ENCODE assay signal across 1 cellular context in the genomic region with DNA sequence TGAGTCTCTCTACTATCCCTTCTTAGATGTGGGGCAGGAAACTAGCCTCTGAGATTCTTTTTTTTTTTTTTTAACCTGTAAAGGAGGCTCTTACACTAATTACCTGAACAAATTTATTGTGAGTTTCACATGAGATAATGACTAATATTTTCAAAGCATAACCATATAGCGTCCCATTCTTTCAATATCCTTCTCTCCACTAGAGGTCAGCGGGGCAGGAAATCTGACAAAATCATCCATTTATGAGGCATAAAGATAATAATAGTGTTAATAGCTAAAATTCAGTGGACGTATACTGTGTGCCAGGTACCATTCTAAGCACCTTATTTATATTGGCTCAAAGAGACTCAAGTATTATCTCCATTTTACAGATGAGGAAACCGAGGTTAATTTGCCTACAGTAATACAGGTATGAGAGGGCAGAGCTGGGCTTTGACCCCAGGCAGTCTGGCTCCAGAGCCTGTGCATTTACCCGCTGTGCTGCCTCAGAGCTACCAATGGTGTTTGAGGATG.
TF ChIP-seq lines count a peak whose summit lies in the region.

No MANE protein-coding gene starts in this region.

TF ChIP-seq in GM12878, 131 proteins besides CTCF, POLR2A, EP300 and RAD21:
- TF ChIP-seq SMARCA5 (IDR thresholded peaks at IDR 0.05), result no peak
- TF ChIP-seq, protein P1, sequence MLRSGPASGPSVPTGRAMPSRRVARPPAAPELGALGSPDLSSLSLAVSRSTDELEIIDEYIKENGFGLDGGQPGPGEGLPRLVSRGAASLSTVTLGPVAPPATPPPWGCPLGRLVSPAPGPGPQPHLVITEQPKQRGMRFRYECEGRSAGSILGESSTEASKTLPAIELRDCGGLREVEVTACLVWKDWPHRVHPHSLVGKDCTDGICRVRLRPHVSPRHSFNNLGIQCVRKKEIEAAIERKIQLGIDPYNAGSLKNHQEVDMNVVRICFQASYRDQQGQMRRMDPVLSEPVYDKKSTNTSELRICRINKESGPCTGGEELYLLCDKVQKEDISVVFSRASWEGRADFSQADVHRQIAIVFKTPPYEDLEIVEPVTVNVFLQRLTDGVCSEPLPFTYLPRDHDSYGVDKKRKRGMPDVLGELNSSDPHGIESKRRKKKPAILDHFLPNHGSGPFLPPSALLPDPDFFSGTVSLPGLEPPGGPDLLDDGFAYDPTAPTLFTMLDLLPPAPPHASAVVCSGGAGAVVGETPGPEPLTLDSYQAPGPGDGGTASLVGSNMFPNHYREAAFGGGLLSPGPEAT (IDR thresholded peaks at IDR 0.05; ENCODE audit: low read depth), result no peak
- no peak for TF ChIP-seq ETV6 (conservative IDR thresholded peaks at IDR 0.05 in 1 of 2, IDR thresholded peaks at IDR 0.05 in 1 of 2; ENCODE audit: borderline replicate concordance in 1 of 2, low read depth in 1 of 2)
- no peak for TF ChIP-seq POLR2AphosphoS2 (IDR thresholded peaks at IDR 0.05; ENCODE audit: low read depth, low read length)
- TF ChIP-seq, protein P2, sequence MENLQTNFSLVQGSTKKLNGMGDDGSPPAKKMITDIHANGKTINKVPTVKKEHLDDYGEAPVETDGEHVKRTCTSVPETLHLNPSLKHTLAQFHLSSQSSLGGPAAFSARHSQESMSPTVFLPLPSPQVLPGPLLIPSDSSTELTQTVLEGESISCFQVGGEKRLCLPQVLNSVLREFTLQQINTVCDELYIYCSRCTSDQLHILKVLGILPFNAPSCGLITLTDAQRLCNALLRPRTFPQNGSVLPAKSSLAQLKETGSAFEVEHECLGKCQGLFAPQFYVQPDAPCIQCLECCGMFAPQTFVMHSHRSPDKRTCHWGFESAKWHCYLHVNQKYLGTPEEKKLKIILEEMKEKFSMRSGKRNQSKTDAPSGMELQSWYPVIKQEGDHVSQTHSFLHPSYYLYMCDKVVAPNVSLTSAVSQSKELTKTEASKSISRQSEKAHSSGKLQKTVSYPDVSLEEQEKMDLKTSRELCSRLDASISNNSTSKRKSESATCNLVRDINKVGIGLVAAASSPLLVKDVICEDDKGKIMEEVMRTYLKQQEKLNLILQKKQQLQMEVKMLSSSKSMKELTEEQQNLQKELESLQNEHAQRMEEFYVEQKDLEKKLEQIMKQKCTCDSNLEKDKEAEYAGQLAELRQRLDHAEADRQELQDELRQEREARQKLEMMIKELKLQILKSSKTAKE (IDR thresholded peaks at IDR 0.05; ENCODE audit: low read depth, poor library complexity, severe bottlenecking), result no peak
- no peak for TF ChIP-seq CHD4 (IDR thresholded peaks at IDR 0.05)
- TF ChIP-seq, protein P3, sequence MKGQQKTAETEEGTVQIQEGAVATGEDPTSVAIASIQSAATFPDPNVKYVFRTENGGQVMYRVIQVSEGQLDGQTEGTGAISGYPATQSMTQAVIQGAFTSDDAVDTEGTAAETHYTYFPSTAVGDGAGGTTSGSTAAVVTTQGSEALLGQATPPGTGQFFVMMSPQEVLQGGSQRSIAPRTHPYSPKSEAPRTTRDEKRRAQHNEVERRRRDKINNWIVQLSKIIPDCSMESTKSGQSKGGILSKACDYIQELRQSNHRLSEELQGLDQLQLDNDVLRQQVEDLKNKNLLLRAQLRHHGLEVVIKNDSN (IDR thresholded peaks at IDR 0.05; ENCODE audit: borderline replicate concordance, extremely low read length, insufficient read depth, low read depth, low read length), result no peak
- no peak for TF ChIP-seq NRF1 (conservative IDR thresholded peaks at IDR 0.05; ENCODE audit: low read depth, low read length)
- no peak for TF ChIP-seq MYC (IDR thresholded peaks at IDR 0.05; ENCODE audit: insufficient read depth, insufficient read length, insufficient replicate concordance, low read length, severe bottlenecking)
- TF ChIP-seq, protein P4, sequence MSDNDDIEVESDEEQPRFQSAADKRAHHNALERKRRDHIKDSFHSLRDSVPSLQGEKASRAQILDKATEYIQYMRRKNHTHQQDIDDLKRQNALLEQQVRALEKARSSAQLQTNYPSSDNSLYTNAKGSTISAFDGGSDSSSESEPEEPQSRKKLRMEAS (IDR thresholded peaks at IDR 0.05; ENCODE audit: low read depth, low read length), result no peak
TF ChIP-seq in GM12878: peak in this region for 0.
